1 cellular context compared by ENCODE assay signal in genomic region chr10:114955984-114956383, GRCh38.
TF ChIP-seq lines count a peak whose summit lies in the region.

No MANE protein-coding gene starts in this region.

TF ChIP-seq in SK-N-SH treated with all-trans-retinoic acid at 6 μM for 48 hours, 23 proteins besides CTCF, POLR2A, EP300 and RAD21 (continued from another document):
- TF ChIP-seq CSRNP3 (CRISPR knock-in tag; IDR thresholded peaks at IDR 0.05) (no peak), ZFP30 (CRISPR knock-in tag; IDR thresholded peaks at IDR 0.05) (no peak), ZNF8 (CRISPR knock-in tag; IDR thresholded peaks at IDR 0.05) (no peak), TCF4 (CRISPR knock-in tag; IDR thresholded peaks at IDR 0.05; ENCODE audit: borderline replicate concordance) (no peak), ZNF565 (CRISPR knock-in tag; conservative IDR thresholded peaks at IDR 0.05; ENCODE audit: low read depth) (no peak), PATZ1 (CRISPR knock-in tag; IDR thresholded peaks at IDR 0.05; ENCODE audit: borderline replicate concordance) (no peak), PPARA (CRISPR knock-in tag; IDR thresholded peaks at IDR 0.05; ENCODE audit: borderline replicate concordance) (no peak), GLIS3 (CRISPR knock-in tag; IDR thresholded peaks at IDR 0.05) (no peak), CSDC2 (CRISPR knock-in tag; IDR thresholded peaks at IDR 0.05) (no peak), ZFP3 (CRISPR knock-in tag; IDR thresholded peaks at IDR 0.05) (no peak)
TF ChIP-seq in SK-N-SH treated with all-trans-retinoic acid at 6 μM for 48 hours: peak in this region for 0.
